ENCODE assay signal across 15 cellular contexts in genomic region chr22:27705391-27706080, GRCh38.
DNase-seq lines count a peak whose midpoint lies in the region; ATAC-seq, FAIRE-seq and TF ChIP-seq lines count a peak whose summit lies in the region.
"Had no signal": no experiment of that assay in that cellular context is flagged by ENCODE, and none has a peak within 500 bp of the region (broad histone marks: within the 10 kb centered on the region; RNA-seq: fewer than 3 reads in every experiment).

No MANE protein-coding gene starts in this region.

- intact Hi-C loops in left ventricle myocardium inferior (cut with micrococcal nuclease): no loop called here

- peaks cover 14% of the 10 kb centered on the region for H3K79me1 ChIP-seq in H1 (ENCODE audit: low read depth, low read length)

- H2BK120ac ChIP-seq in H1 (replicated peaks; ENCODE audit: low read depth, low read length): no peak overlapping the region

- FAIRE-seq in H1 (lab: Jason Lieb, UNC): no peak

- no peak overlapping the region for H2AK5ac ChIP-seq in H1 (ENCODE audit: low read depth, low read length)

- ATAC-seq in HG03432 (IDR thresholded peaks at IDR 0.05; ENCODE audit: unreplicated experiment) (no peak), HG03354 (IDR thresholded peaks at IDR 0.05; ENCODE audit: poor library complexity, severe bottlenecking, unreplicated experiment) (no peak)
- ATAC-seq: T-cell had no signal

- no peak overlapping the region for H2AFZ ChIP-seq in H1 (ENCODE audit: low read length)

- H2BK5ac ChIP-seq in H1 (ENCODE audit: low read depth, low read length): 0 out of 2 replicates have a peak overlapping the region, but pooled peaks have one; percentile 6

- H3K56ac ChIP-seq in H1 (replicated peaks; ENCODE audit: insufficient read length, low read depth, low read length): no peak overlapping the region

- CTCF ChIA-PET in H1 (lab: Charles Lee; ENCODE audit: partially characterized antibody): no interaction called here

- H3K4me1 Mint-ChIP-seq in glutamatergic neuron (ENCODE audit: low read depth, unreplicated experiment): no peaks in the 10 kb centered on the region
- H3K4me1 Mint-ChIP-seq: T-cell had no signal

- H3K9ac ChIP-seq in H1 (replicated peaks in 1 of 4; ENCODE audit: extremely low read depth in 1 of 4, low read depth in 3 of 4, low read length in 3 of 4) (no peak overlapping the region), skeletal muscle tissue (ENCODE audit: low read depth in 1 of 3, low read length in 3 of 3) (peak overlapping the region in 1 of 3 donors; percentile 57)

- TF ChIP-seq CTCF in left ventricle myocardium inferior (IDR thresholded peaks at IDR 0.05; ENCODE audit: borderline replicate concordance): no peak
- TF ChIP-seq CTCF in right atrium auricular region (IDR thresholded peaks at IDR 0.05): no peak
- no peak for TF ChIP-seq CTCF in H1 (IDR thresholded peaks at IDR 0.05; ENCODE audit: control extremely low read depth in 1 of 3, insufficient read depth in 1 of 3, low read depth in 1 of 3, low read length in 3 of 3)
- TF ChIP-seq CTCF in glutamatergic neuron (IDR thresholded peaks at IDR 0.05; ENCODE audit: partially characterized antibody, unreplicated experiment): no peak

- DNase-seq in left ventricle myocardium inferior: no peak
- DNase-seq in right atrium auricular region (ENCODE audit: low spot score): no peak
- peak; percentile 46 for DNase-seq in RPMI8226
- no peak for DNase-seq in H1 (ENCODE audit: low read depth in 1 of 2, low spot score in 2 of 2)
- no peak for DNase-seq in glutamatergic neuron
- DNase-seq: DMS 273 treated with DMSO at 0.1 percent for 48 hours, NCI-H1436 treated with DMSO at 0.1 percent for 48 hours, NCI-H2081, NCI-H345, OCI-M1, T-cell had no signal

- peaks cover 23% of the 10 kb centered on the region for H3K9me3 ChIP-seq in left ventricle myocardium inferior (replicated peaks)
- peaks cover 0 to 7% of the 10 kb centered on the region in 2 donors for H3K9me3 ChIP-seq in right atrium auricular region
- H3K9me3 ChIP-seq in H1 (ENCODE audit: insufficient read depth in 2 of 2, low read depth in 1 of 2, low read length in 1 of 2): peaks cover 0 to 3% of the 10 kb centered on the region in 2 experiments; a peak in 1 of 4 replicates
- peaks cover 0 to 14% (median 4%) of the 10 kb centered on the region in 3 donors for H3K9me3 ChIP-seq in skeletal muscle tissue (ENCODE audit: control insufficient read depth in 3 of 3, low read length in 3 of 3)
- H3K9me3 ChIP-seq: HAP-1 had no signal

- H3K18ac ChIP-seq in H1 (ENCODE audit: extremely low read depth, low read length): no peak overlapping the region

- H3K14ac ChIP-seq in H1 (ENCODE audit: insufficient read length): no peak overlapping the region

- H3K4me1 ChIP-seq in left ventricle myocardium inferior (no peaks in the 10 kb centered on the region), right atrium auricular region (no peaks in the 10 kb centered on the region), H1 (replicated peaks in 1 of 4; ENCODE audit: control insufficient read depth in 3 of 4, insufficient read depth in 4 of 4, low read length in 3 of 4) (0 out of 7 replicates have a peak, but pooled peaks cover 0 to 2% (median 0%) of the 10 kb centered on the region in 4 experiments), skeletal muscle tissue (ENCODE audit: control insufficient read depth in 3 of 3, insufficient read depth in 3 of 3, low read length in 3 of 3) (peaks cover 8 to 16% (median 14%) of the 10 kb centered on the region in 3 donors)
- H3K4me1 ChIP-seq: HAP-1 had no signal

- peaks cover 0 to 10% of the 10 kb centered on the region in 2 experiments; a peak in 1 of 4 replicates for H3K79me2 ChIP-seq in H1 (ENCODE audit: control insufficient read depth in 1 of 2, insufficient read depth in 2 of 2, low read length in 2 of 2)

- no peak overlapping the region for H3K23ac ChIP-seq in H1 (ENCODE audit: insufficient read length)

- H4K8ac ChIP-seq in H1 (ENCODE audit: extremely low read depth, insufficient read depth, low read length): no peak overlapping the region

- TF ChIP-seq POLR2A in H1 (IDR thresholded peaks at IDR 0.05; ENCODE audit: control extremely low read depth in 1 of 2, low read depth in 2 of 2, low read length in 2 of 2): no peak

- H3K4ac ChIP-seq in H1 (replicated peaks; ENCODE audit: insufficient read length, low read depth, low read length): no peak overlapping the region

- H4K5ac ChIP-seq in H1 (ENCODE audit: insufficient read length, low read depth, low read length): no peak overlapping the region

- no peak overlapping the region for H3K4me2 ChIP-seq in H1 (ENCODE audit: insufficient read depth in 1 of 2, low read depth in 2 of 2, low read length in 2 of 2)

- H3K27me3 ChIP-seq in left ventricle myocardium inferior (ENCODE audit: low read depth) (no peaks in the 10 kb centered on the region), right atrium auricular region (no peaks in the 10 kb centered on the region), H1 (replicated peaks in 1 of 4; ENCODE audit: control insufficient read depth in 3 of 4, extremely low read depth in 1 of 4, insufficient read depth in 3 of 4, low read length in 3 of 4) (no peaks in the 10 kb centered on the region), skeletal muscle tissue (ENCODE audit: control insufficient read depth in 3 of 3, insufficient read depth in 3 of 3, low read length in 3 of 3) (no peaks in the 10 kb centered on the region)

- no peak overlapping the region for H2BK15ac ChIP-seq in H1 (ENCODE audit: low read length)

- no peaks in the 10 kb centered on the region for H3K23me2 ChIP-seq in H1 (ENCODE audit: low read depth, low read length)

- no peak overlapping the region for H3K27ac Mint-ChIP-seq in glutamatergic neuron (ENCODE audit: unreplicated experiment)
- H3K27ac Mint-ChIP-seq: T-cell had no signal

- H3K36me3 ChIP-seq in left ventricle myocardium inferior (no peaks in the 10 kb centered on the region), right atrium auricular region (no peaks in the 10 kb centered on the region), H1 (ENCODE audit: control insufficient read depth in 2 of 4, insufficient read depth in 4 of 4, low read length in 3 of 4) (peaks cover 0 to 9% (median 4%) of the 10 kb centered on the region in 4 experiments; a peak in 3 of 8 replicates), skeletal muscle tissue (ENCODE audit: control insufficient read depth in 3 of 3, insufficient read depth in 3 of 3, low read length in 3 of 3) (no peaks in the 10 kb centered on the region)
- H3K36me3 ChIP-seq: HAP-1 had no signal

- WGBS in H1 (ENCODE audit: extremely low coverage in 1 of 2, insufficient coverage in 1 of 2, insufficient read length in 1 of 2, insufficient replicate concordance in 2 of 2, low coverage in 1 of 2, low lambda C conversion rate in 2 of 2, missing lambda C conversion rate in 1 of 2), 2 experiments: 91% methylated on average over 12 of the region's 12 CpGs; no CpG with 5 or more reads in 1 of the 2 experiments

- POLR2A ChIA-PET in H1 (lab: Charles Lee; ENCODE audit: partially characterized antibody): no interaction called here

- peaks cover 11% of the 10 kb centered on the region for H3K9me3 Mint-ChIP-seq in glutamatergic neuron (ENCODE audit: unreplicated experiment)

- TF ChIP-seq EP300 in H1 (IDR thresholded peaks at IDR 0.05; ENCODE audit: borderline replicate concordance in 1 of 2, low read depth in 2 of 2, low read length in 2 of 2): no peak

- H3K4me3 ChIP-seq in left ventricle myocardium inferior: no peak overlapping the region
- H3K4me3 ChIP-seq in right atrium auricular region: no peak overlapping the region
- no peak overlapping the region for H3K4me3 ChIP-seq in H1 (ENCODE audit: extremely low read depth in 1 of 4, insufficient read depth in 2 of 4, low read depth in 3 of 4, low read length in 4 of 4)
- peak overlapping the region in 1 of 3 donors; percentile 35 for H3K4me3 ChIP-seq in skeletal muscle tissue (ENCODE audit: low read length in 3 of 3)
- H3K4me3 ChIP-seq: HAP-1 had no signal

- peaks cover 10% of the 10 kb centered on the region for H3K27me3 Mint-ChIP-seq in glutamatergic neuron (ENCODE audit: unreplicated experiment)

- no peak for TF ChIP-seq RAD21 in H1 (IDR thresholded peaks at IDR 0.05 in 1 of 2, conservative IDR thresholded peaks at IDR 0.05 in 1 of 2; ENCODE audit: low read depth in 2 of 2, low read length in 2 of 2)

- peaks cover 5% of the 10 kb centered on the region for H3K36me3 Mint-ChIP-seq in glutamatergic neuron (ENCODE audit: unreplicated experiment)
- H3K36me3 Mint-ChIP-seq: T-cell had no signal

- H3K27ac ChIP-seq in left ventricle myocardium inferior (replicated peaks) (peak overlapping the region; percentile 23), right atrium auricular region (no peak overlapping the region), H1 (ENCODE audit: low read depth, low read length) (no peak overlapping the region), skeletal muscle tissue (ENCODE audit: low read depth, low read length) (peak overlapping the region; percentile 49)

- H3K4me3 Mint-ChIP-seq in glutamatergic neuron (ENCODE audit: unreplicated experiment): no peak overlapping the region
- H3K4me3 Mint-ChIP-seq: T-cell had no signal

- no peak overlapping the region for H2BK20ac ChIP-seq in H1 (ENCODE audit: low read length)

- no peak overlapping the region for H4K91ac ChIP-seq in H1 (replicated peaks; ENCODE audit: insufficient read length, low read length)

- no peak overlapping the region for H2BK12ac ChIP-seq in H1 (ENCODE audit: low read depth, low read length)

- H4K20me1 ChIP-seq in H1 (replicated peaks in 1 of 2; ENCODE audit: control insufficient read depth in 1 of 2, insufficient read depth in 2 of 2, low read length in 2 of 2): peaks cover 0 to 2% of the 10 kb centered on the region in 2 experiments

TF ChIP-seq in H1, 55 proteins besides CTCF, POLR2A, EP300 and RAD21:
- TF ChIP-seq TAF1 (IDR thresholded peaks at IDR 0.05; ENCODE audit: low read depth, low read length) (no peak), RFX5 (IDR thresholded peaks at IDR 0.05; ENCODE audit: borderline replicate concordance, low read depth, low read length) (no peak), SIX5 (IDR thresholded peaks at IDR 0.05; ENCODE audit: low read depth, low read length) (no peak), BACH1 (IDR thresholded peaks at IDR 0.05; ENCODE audit: low read length) (no peak), HDAC6 (IDR thresholded peaks at IDR 0.05; ENCODE audit: low read depth, low read length) (no peak), CBX8 (IDR thresholded peaks at IDR 0.05; ENCODE audit: borderline replicate concordance, low read depth, low read length) (no peak), GTF2F1 (IDR thresholded peaks at IDR 0.05; ENCODE audit: borderline replicate concordance, low read depth, low read length) (no peak)

Comparison
In these comparisons a context has a peak if more than half of its experiments do, and no peak if none do; other contexts are left out.
1. H3K27ac ChIP-seq: peak in left ventricle myocardium inferior (single experiment) and skeletal muscle tissue (single experiment); none in right atrium auricular region (0 of 2) and H1 (single experiment).